Comparison of ENCODE assay signal across 23 cellular contexts in the genomic region with DNA sequence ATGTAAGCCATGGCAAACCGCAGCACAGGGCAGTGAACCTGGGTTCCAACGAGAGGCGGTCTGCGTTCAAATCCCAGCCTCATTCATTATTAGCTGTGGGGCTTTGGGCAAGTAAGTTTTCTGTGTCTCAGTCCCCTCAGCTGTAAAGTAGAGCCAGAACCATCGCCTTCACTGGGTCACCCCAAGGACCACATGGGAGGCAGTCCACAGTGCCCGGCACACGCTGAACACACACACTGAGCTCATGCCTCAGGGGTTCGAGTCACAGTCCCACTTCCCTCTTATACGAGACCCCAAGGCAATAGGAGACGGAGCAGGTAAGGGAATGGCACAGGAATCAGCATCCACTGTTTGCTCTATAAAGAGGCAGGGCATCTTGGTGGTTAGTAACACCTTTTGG. TPM values are rescaled to one million over a fixed set of nuclear protein-coding genes. Genes with fewer than 3 reads are reported as not detected.
"Had no signal": no experiment of that assay in that cellular context is flagged by ENCODE, and none has a peak within 500 bp of the region (broad histone marks: within the 10 kb centered on the region; RNA-seq: fewer than 3 reads in every experiment).

No MANE protein-coding gene starts in this region.

- ATAC-seq: activated CD8-positive, alpha-beta T cell treated with anti-CD3 and anti-CD28 coated beads for 36 hours; activated T-cell treated with anti-CD3 and anti-CD28 coated beads, Interleukin-2, amount 50 U/mL, for 72 hours; gastrocnemius medialis; naive thymus-derived CD8-positive, alpha-beta T cell; stimulated activated effector memory CD8-positive, alpha-beta T cell treated with anti-CD3 and anti-CD28 coated beads, Interleukin-12 subunit alpha, Interleukin-12 subunit beta, amount 100 ng/mL, for 72 hours; T-cell had no signal

- H3K4me3 Mint-ChIP-seq: activated CD8-positive, alpha-beta T cell treated with anti-CD3 and anti-CD28 coated beads for 36 hours; activated T-cell treated with anti-CD3 and anti-CD28 coated beads, Interleukin-2, amount 50 U/mL, for 72 hours; naive thymus-derived CD8-positive, alpha-beta T cell; stimulated activated effector memory CD8-positive, alpha-beta T cell treated with anti-CD3 and anti-CD28 coated beads, Interleukin-12 subunit alpha, Interleukin-12 subunit beta, amount 100 ng/mL, for 72 hours; T-cell had no signal

- H3K4me1 ChIP-seq: gastrocnemius medialis had no signal

- H3K9me3 Mint-ChIP-seq: activated CD8-positive, alpha-beta T cell treated with anti-CD3 and anti-CD28 coated beads for 36 hours; activated T-cell treated with anti-CD3 and anti-CD28 coated beads, Interleukin-2, amount 50 U/mL, for 72 hours; naive thymus-derived CD8-positive, alpha-beta T cell; stimulated activated effector memory CD8-positive, alpha-beta T cell treated with anti-CD3 and anti-CD28 coated beads, Interleukin-12 subunit alpha, Interleukin-12 subunit beta, amount 100 ng/mL, for 72 hours; T-cell had no signal

- H3K36me3 ChIP-seq: cardiac muscle cell, gastrocnemius medialis, ovary had no signal

- H3K36me3 Mint-ChIP-seq: naive thymus-derived CD8-positive, alpha-beta T cell; stimulated activated effector memory CD8-positive, alpha-beta T cell treated with anti-CD3 and anti-CD28 coated beads, Interleukin-12 subunit alpha, Interleukin-12 subunit beta, amount 100 ng/mL, for 72 hours; T-cell had no signal

- FAIRE-seq: astrocyte had no signal

- H3K27me3 ChIP-seq: ovary had no signal

- H3K27ac ChIP-seq: cardiac muscle cell, coronary artery, epithelial cell of prostate, gastrocnemius medialis, ovary, SK-N-MC, skin epidermis had no signal

- H3K27ac Mint-ChIP-seq: activated CD8-positive, alpha-beta T cell treated with anti-CD3 and anti-CD28 coated beads for 36 hours; activated T-cell treated with anti-CD3 and anti-CD28 coated beads, Interleukin-2, amount 50 U/mL, for 72 hours; stimulated activated effector memory CD8-positive, alpha-beta T cell treated with anti-CD3 and anti-CD28 coated beads, Interleukin-12 subunit alpha, Interleukin-12 subunit beta, amount 100 ng/mL, for 72 hours; T-cell had no signal

- H3K9me3 ChIP-seq: gastrocnemius medialis, ovary had no signal

- DNase-seq: activated CD4-positive, alpha-beta T cell treated with anti-CD3 and anti-CD28 coated beads for 4 hours; activated CD8-positive, alpha-beta memory T cell treated with anti-CD3 and anti-CD28 coated beads, Interleukin-2, amount 50 U/mL, for 4 hours; activated CD8-positive, alpha-beta T cell treated with anti-CD3 and anti-CD28 coated beads for 36 hours; activated naive CD4-positive, alpha-beta T cell; activated T-cell treated with anti-CD3 and anti-CD28 coated beads, Interleukin-2, amount 50 U/mL, for 72 hours; effector memory CD4-positive, alpha-beta T cell; gastrocnemius medialis; ovary; T-cell; T1000; trophoblast cell had no signal

- H3K4me3 ChIP-seq: cardiac muscle cell, coronary artery, gastrocnemius medialis, ovary, skin epidermis had no signal

RNA-seq across cellular contexts. Expression of a gene that starts 19.1 kb away (rescaled TPM):
- total RNA-seq: activated CD8-positive, alpha-beta T cell treated with anti-CD3 and anti-CD28 coated beads for 36 hours; astrocyte; cardiac muscle cell; gastrocnemius medialis; kidney epithelial cell; liver; ovary; renal cortical epithelial cell; subcutaneous adipose tissue; T-cell had no signal
- polyA plus RNA-seq: cardiac muscle cell; liver; naive thymus-derived CD8-positive, alpha-beta T cell; ovary had no signal
